In the genomic region with DNA sequence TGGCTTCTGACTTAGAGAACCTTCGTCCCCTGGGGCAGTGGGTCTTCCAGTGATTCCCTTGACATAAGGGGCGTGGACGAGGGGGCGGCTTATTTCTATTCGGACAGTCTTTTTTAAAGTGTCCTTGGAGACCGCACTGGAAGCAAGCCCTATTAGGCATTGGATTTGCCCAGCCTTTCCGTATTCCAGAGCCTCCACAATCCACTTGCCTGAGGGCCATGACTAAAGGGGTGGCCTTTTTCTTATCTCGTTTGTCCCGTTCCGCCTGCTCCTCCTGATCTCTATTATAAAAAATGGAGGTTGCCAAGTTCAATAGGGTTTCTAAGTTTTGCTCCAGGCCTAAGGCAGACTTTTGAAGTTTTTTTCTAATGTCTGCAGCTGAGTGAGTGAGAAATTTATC, we compare ENCODE assay signal across 1 cellular context. TPM values are rescaled to one million over a fixed set of nuclear protein-coding genes. Genes with fewer than 3 reads are reported as not detected.
"Had no signal": no experiment of that assay in that cellular context is flagged by ENCODE, and none has a peak within 500 bp of the region (broad histone marks: within the 10 kb centered on the region; RNA-seq: fewer than 3 reads in every experiment).

No MANE protein-coding gene starts in this region.

RNA-seq across cellular contexts. Expression of gene MMP17, which starts 49.0 kb away (rescaled TPM):
- polyA plus RNA-seq: naive thymus-derived CD8-positive, alpha-beta T cell had no signal
